2 cellular contexts compared by ENCODE assay signal in genomic region chr17:67837965-67838364, GRCh38.
TF ChIP-seq lines count a peak whose summit lies in the region.

No MANE protein-coding gene starts in this region.

TF ChIP-seq in HepG2, 621 proteins besides CTCF, POLR2A, EP300 and RAD21:
- 0 out of 2 replicates have a peak, but pooled peaks have one; percentile 9 for TF ChIP-seq POGZ (CRISPR knock-in tag; IDR thresholded peaks at IDR 0.05)
- no peak for TF ChIP-seq CERS6 (CRISPR knock-in tag; IDR thresholded peaks at IDR 0.05)
- TF ChIP-seq ZBTB40 (IDR thresholded peaks at IDR 0.05) = peak; percentile 85
- TF ChIP-seq ZBTB40 (CRISPR knock-in tag; IDR thresholded peaks at IDR 0.05) = peak; percentile 99

TF ChIP-seq in GM12878, 131 proteins besides CTCF, POLR2A, EP300 and RAD21:
- TF ChIP-seq ZBTB40 (IDR thresholded peaks at IDR 0.05; ENCODE audit: borderline replicate concordance) = peak; percentile 88
- TF ChIP-seq PKNOX1 (IDR thresholded peaks at IDR 0.05) = no peak
- TF ChIP-seq POLR2AphosphoS5 (IDR thresholded peaks at IDR 0.05; ENCODE audit: low read length) = no peak
